ENCODE assay signal across 34 cellular contexts in the genomic region with DNA sequence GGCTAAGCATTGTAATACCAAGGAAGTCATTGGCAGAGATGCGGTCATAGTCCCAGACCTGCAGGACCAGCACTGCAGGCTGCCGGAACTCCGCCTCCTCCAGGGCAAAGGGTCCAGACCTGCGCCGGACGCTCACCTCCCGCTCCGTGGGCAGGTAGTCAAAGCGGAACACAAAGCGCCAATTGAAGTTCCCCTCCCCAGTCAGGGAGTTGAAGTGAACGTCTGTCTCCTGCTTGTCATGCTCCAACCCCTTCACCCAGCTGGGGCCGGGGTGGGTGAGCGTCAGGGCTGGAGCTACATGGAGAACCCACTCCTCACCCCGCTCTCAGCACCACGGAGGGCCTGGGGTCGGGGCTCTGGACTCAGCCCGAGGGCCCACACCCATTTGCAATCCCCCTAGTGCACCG. TPM values are rescaled to one million over a fixed set of nuclear protein-coding genes. Genes with fewer than 3 reads are reported as not detected.
A peak's percentile ranks its signal among the peaks of the same experiment; 100 is the strongest.
DNase-seq lines count a peak whose midpoint lies in the region; ATAC-seq and TF ChIP-seq lines count a peak whose summit lies in the region.
"Had no signal": no experiment of that assay in that cellular context is flagged by ENCODE, and none has a peak within 500 bp of the region (broad histone marks: within the 10 kb centered on the region; RNA-seq: fewer than 3 reads in every experiment).

No MANE protein-coding gene starts in this region.

- DNase-seq in D341Med (ENCODE audit: low spot score) (peak; percentile 21), T-helper 17 cell (no peak), left colon (peak; percentile 48 to 65), stomach (peak; percentile 66)
- DNase-seq in activated CD8-positive, alpha-beta T cell treated with anti-CD3 and anti-CD28 coated beads for 36 hours, result no peak
- no peak for DNase-seq in stimulated activated CD4-positive, alpha-beta T cell treated with anti-CD3 and anti-CD28 coated beads, Interleukin-4, amount 100 ng/mL, for 4 hours
- DNase-seq: activated CD4-positive, alpha-beta T cell treated with anti-CD3 and anti-CD28 coated beads for 4 hours; activated CD8-positive, alpha-beta memory T cell treated with anti-CD3 and anti-CD28 coated beads for 24 hours; activated gamma-delta T cell; activated naive CD8-positive, alpha-beta T cell treated with anti-CD3 and anti-CD28 coated beads, Interleukin-2, amount 10 ng/mL, durations not matched to agents 7 days and 5 days; activated T-cell treated with anti-CD3 and anti-CD28 coated beads for 4 hours; CD4-positive, alpha-beta T cell; effector CD4-positive, alpha-beta T cell; hippocampal formation; immature natural killer cell; left lung; NCI-H1417; NCI-H2029 treated with DMSO at 0.1 percent for 48 hours; NCI-H2227 treated with DMSO at 0.1 percent for 48 hours; stimulated activated CD4-positive, alpha-beta T cell treated with anti-CD3 and anti-CD28 coated beads, Interleukin-12 subunit alpha, Interleukin-12 subunit beta, amount 100 ng/mL, for 4 hours; stimulated activated CD4-positive, alpha-beta T cell treated with anti-CD3 and anti-CD28 coated beads, Interleukin-2, amount 100 ng/mL, for 48 hours; T-helper 2 cell had no signal

- no peak for ATAC-seq in T-helper 17 cell
- ATAC-seq in left colon, result peak; percentile 85
- no peak for ATAC-seq in activated CD8-positive, alpha-beta T cell treated with anti-CD3 and anti-CD28 coated beads for 36 hours
- ATAC-seq in GM21528 (IDR thresholded peaks at IDR 0.05; ENCODE audit: low FRiP score, unreplicated experiment), result no peak
- ATAC-seq in GM21526 (IDR thresholded peaks at IDR 0.05; ENCODE audit: low FRiP score, unreplicated experiment), result no peak
- ATAC-seq: A549, left lung, Right ventricle myocardium inferior, sciatic nerve had no signal

- H3K9me3 Mint-ChIP-seq in activated CD8-positive, alpha-beta T cell treated with anti-CD3 and anti-CD28 coated beads for 36 hours, result no peaks in the 10 kb centered on the region
- H3K9me3 Mint-ChIP-seq: activated naive CD8-positive, alpha-beta T cell treated with anti-CD3 and anti-CD28 coated beads, Interleukin-2, amount 10 ng/mL, durations not matched to agents 7 days and 5 days; CD4-positive, alpha-beta T cell; immature natural killer cell; type B pancreatic cell had no signal

- peak overlapping the region; percentile 37 for H3K27ac Mint-ChIP-seq in T-helper 17 cell
- H3K27ac Mint-ChIP-seq in activated CD8-positive, alpha-beta T cell treated with anti-CD3 and anti-CD28 coated beads for 36 hours, result no peak overlapping the region
- H3K27ac Mint-ChIP-seq: activated naive CD8-positive, alpha-beta T cell treated with anti-CD3 and anti-CD28 coated beads, Interleukin-2, amount 10 ng/mL, durations not matched to agents 7 days and 5 days; CD4-positive, alpha-beta T cell; immature natural killer cell; type B pancreatic cell had no signal

- peaks cover 5% of the 10 kb centered on the region for H3K27me3 Mint-ChIP-seq in T-helper 17 cell
- no peaks in the 10 kb centered on the region for H3K27me3 Mint-ChIP-seq in activated CD8-positive, alpha-beta T cell treated with anti-CD3 and anti-CD28 coated beads for 36 hours
- H3K27me3 Mint-ChIP-seq: activated naive CD8-positive, alpha-beta T cell treated with anti-CD3 and anti-CD28 coated beads, Interleukin-2, amount 10 ng/mL, durations not matched to agents 7 days and 5 days; CD4-positive, alpha-beta T cell; type B pancreatic cell had no signal

- H3K4me3 ChIP-seq in stomach, result no peak overlapping the region
- H3K4me3 ChIP-seq: A549, ascending aorta, HAP-1, left lung had no signal

- intact Hi-C loops in left colon (cut with DNase I, micrococcal nuclease), result no loop called here
- intact Hi-C loops in stomach (cut with DNase I; ENCODE audit: low total_unique reads), result no loop called here
- intact Hi-C loops in activated CD8-positive, alpha-beta T cell treated with anti-CD3 and anti-CD28 coated beads for 36 hours (cut with micrococcal nuclease), result no loop called here

- no peak overlapping the region for H3K4me3 Mint-ChIP-seq in T-helper 17 cell
- H3K4me3 Mint-ChIP-seq in activated CD8-positive, alpha-beta T cell treated with anti-CD3 and anti-CD28 coated beads for 36 hours, result no peak overlapping the region
- H3K4me3 Mint-ChIP-seq: activated naive CD8-positive, alpha-beta T cell treated with anti-CD3 and anti-CD28 coated beads, Interleukin-2, amount 10 ng/mL, durations not matched to agents 7 days and 5 days; CD4-positive, alpha-beta T cell; immature natural killer cell; type B pancreatic cell had no signal

- CTCF ChIA-PET in activated CD8-positive, alpha-beta T cell treated with anti-CD3 and anti-CD28 coated beads for 36 hours (lab: Charles Lee), result no interaction called here

- no peak for TF ChIP-seq EP300 in stomach (IDR thresholded peaks at IDR 0.05)

- 26 to 58% (median 52%) methylated on average over 11 to 18 of the region's 18 CpGs for WGBS in stomach, 5 donors

- no peaks in the 10 kb centered on the region for H3K4me1 ChIP-seq in stomach
- H3K4me1 ChIP-seq: A549, ascending aorta, HAP-1, left lung had no signal

- peaks cover 22 to 62% (median 52%) of the 10 kb centered on the region in 4 donors for H3K36me3 ChIP-seq in stomach

- no peak overlapping the region for H3K27ac ChIP-seq in stomach
- H3K27ac ChIP-seq: A549, ascending aorta, left lung, neutrophil had no signal

- peaks cover 16% of the 10 kb centered on the region for H3K4me1 Mint-ChIP-seq in T-helper 17 cell
- no peaks in the 10 kb centered on the region for H3K4me1 Mint-ChIP-seq in activated CD8-positive, alpha-beta T cell treated with anti-CD3 and anti-CD28 coated beads for 36 hours (ENCODE audit: low read depth)
- H3K4me1 Mint-ChIP-seq: activated naive CD8-positive, alpha-beta T cell treated with anti-CD3 and anti-CD28 coated beads, Interleukin-2, amount 10 ng/mL, durations not matched to agents 7 days and 5 days; immature natural killer cell had no signal

- H3K9me3 ChIP-seq in T-helper 17 cell (ENCODE audit: control insufficient read depth, low read length, poor library complexity, severe bottlenecking) (no peaks in the 10 kb centered on the region), stomach (no peaks in the 10 kb centered on the region)
- H3K9me3 ChIP-seq: A549, ascending aorta, HAP-1, left lung, neutrophil had no signal

- no peak for TF ChIP-seq CTCF in stomach (IDR thresholded peaks at IDR 0.05)
- no peak for TF ChIP-seq CTCF in activated CD8-positive, alpha-beta T cell treated with anti-CD3 and anti-CD28 coated beads for 36 hours (IDR thresholded peaks at IDR 0.05)

- H3K36me3 Mint-ChIP-seq in T-helper 17 cell (ENCODE audit: low read depth), result peaks cover 5% of the 10 kb centered on the region
- H3K36me3 Mint-ChIP-seq in activated CD8-positive, alpha-beta T cell treated with anti-CD3 and anti-CD28 coated beads for 36 hours (ENCODE audit: low read depth), result peaks cover 3% of the 10 kb centered on the region
- H3K36me3 Mint-ChIP-seq: activated naive CD8-positive, alpha-beta T cell treated with anti-CD3 and anti-CD28 coated beads, Interleukin-2, amount 10 ng/mL, durations not matched to agents 7 days and 5 days had no signal

- POLR2A ChIA-PET in activated CD8-positive, alpha-beta T cell treated with anti-CD3 and anti-CD28 coated beads for 36 hours (lab: Charles Lee), result no interaction called here

- H3K27me3 ChIP-seq in stomach, result no peaks in the 10 kb centered on the region
- H3K27me3 ChIP-seq: ascending aorta, left lung, neutrophil had no signal

- no peak for TF ChIP-seq POLR2A in stomach (IDR thresholded peaks at IDR 0.05)

RNA-seq across cellular contexts. Expression of a gene that starts 18.2 kb away (rescaled TPM):
- 100 to 1,000 TPM; 139 to 158 TPM for total RNA-seq in T-helper 17 cell
- total RNA-seq in left colon, result 100 to 1,000 TPM; 262 to 278 TPM
- 100 to 1,000 TPM in 4 of 5 donors, 10 to 100 TPM in 1; 32.1 to 302 (median 241) TPM for total RNA-seq in stomach
- polyA plus RNA-seq in stomach, result 100 to 1,000 TPM; 194 to 227 (median 213) TPM
- total RNA-seq in activated CD8-positive, alpha-beta T cell treated with anti-CD3 and anti-CD28 coated beads for 36 hours, result 10 to 100 TPM; 94.3 to 98.0 TPM

RNA-seq across cellular contexts. Expression of a gene that starts 30.7 kb away (rescaled TPM):
- total RNA-seq in T-helper 17 cell (not detected), left colon (not detected), stomach (not detected)
- polyA plus RNA-seq in stomach, result not detected
- total RNA-seq in activated CD8-positive, alpha-beta T cell treated with anti-CD3 and anti-CD28 coated beads for 36 hours, result not detected
- total RNA-seq: activated naive CD8-positive, alpha-beta T cell treated with anti-CD3 and anti-CD28 coated beads, Interleukin-2, amount 10 ng/mL, durations not matched to agents 7 days and 5 days; ascending aorta; CD4-positive, alpha-beta T cell; Daoy; left lung; mesenteric fat pad; posterior vena cava; Right ventricle myocardium inferior; sciatic nerve had no signal
- polyA plus RNA-seq: A549, immature natural killer cell had no signal

RNA-seq across cellular contexts. Expression of a gene that starts 55.5 kb away (rescaled TPM):
- 10 to 100 TPM; 13.7 to 15.7 TPM for total RNA-seq in T-helper 17 cell
- total RNA-seq in left colon, result 1 to 10 TPM; 3.2 to 5.8 TPM
- 10 to 100 TPM in 1 of 5 donors, 1 to 10 TPM in 1, not detected in 3; 3.5 to 39.7 TPM for total RNA-seq in stomach
- polyA plus RNA-seq in stomach, result 10 to 100 TPM in 1 of 3 donors, 1 to 10 TPM in 2; 2.9 to 10.5 (median 3.9) TPM
- total RNA-seq in activated CD8-positive, alpha-beta T cell treated with anti-CD3 and anti-CD28 coated beads for 36 hours, result 10 to 100 TPM; 11.5 to 11.8 TPM

Comparison
In these comparisons a context has a peak if more than half of its experiments do, and no peak if none do; other contexts are left out.
1. DNase-seq: peak in D341Med (single experiment), left colon (2 of 2) and stomach (single experiment); none in T-helper 17 cell (0 of 3), activated CD8-positive, alpha-beta T cell treated with anti-CD3 and anti-CD28 coated beads for 36 hours (single experiment) and stimulated activated CD4-positive, alpha-beta T cell treated with anti-CD3 and anti-CD28 coated beads, Interleukin-4, amount 100 ng/mL, for 4 hours (0 of 2).